Comparison of ENCODE assay signal across 8 cellular contexts in genomic region chr14:22549981-22550670, GRCh38. TPM values are rescaled to one million over a fixed set of nuclear protein-coding genes. Genes with fewer than 3 reads are reported as not detected.
A peak's percentile ranks its signal among the peaks of the same experiment; 100 is the strongest.
DNase-seq lines count a peak whose midpoint lies in the region; ATAC-seq and TF ChIP-seq lines count a peak whose summit lies in the region.

No MANE protein-coding gene starts in this region.

- in situ Hi-C loops in IMR-90 (cut with MboI; ENCODE audit: low sequenced_read_pairs) = loop anchor here (10.0 to 25.0 kb wide), 3 partner anchors 215 to 762 kb away; partner anchors contain the start of genes BCL2L2, OXA1L, PABPN1 and PPP1R3E

- TF ChIP-seq POLR2A in IMR-90 (IDR thresholded peaks at IDR 0.05; ENCODE audit: low read depth, low read length) = no peak

- peak overlapping the region; percentile 55; the same call in 1 of the 2 replicates for H2BK20ac ChIP-seq in IMR-90 (ENCODE audit: low read depth, low read length)

- H2BK120ac ChIP-seq in IMR-90 (ENCODE audit: low read depth, low read length) = peak overlapping the region; percentile 59; the same call in 1 of the 2 replicates

- POLR2A ChIA-PET in IMR-90 (lab: Charles Lee; ENCODE audit: unreplicated experiment) = interaction anchor here (0.5 kb wide), 1 partner anchor 269 kb away, joined by 7 read pairs; no protein-coding TSS in a partner anchor

- DNase-seq in CD1c-positive myeloid dendritic cell (ENCODE audit: extremely low spot score) (peak; percentile 30), GM20000 (ENCODE audit: low spot score) (peak; percentile 64), IMR-90 (peak; percentile 63), activated T-cell treated with anti-CD3 and anti-CD28 coated beads for 48 hours (ENCODE audit: low read depth) (peak; percentile 62), myocyte (ENCODE audit: low read depth) (peak; percentile 52), NCI-H1417 (lab: John Stamatoyannopoulos, UW) (no peak), LoVo (ENCODE audit: low spot score) (no peak), RKO (ENCODE audit: low spot score) (no peak)

- peaks cover 4% of the 10 kb centered on the region; the same call in 1 of the 2 replicates for H3K27me3 ChIP-seq in IMR-90 (ENCODE audit: control insufficient read depth, insufficient read depth, low read length)

- TF ChIP-seq CTCF in GM20000 (IDR thresholded peaks at IDR 0.05; ENCODE audit: extremely low read depth, missing control alignments) = no peak
- no peak for TF ChIP-seq CTCF in IMR-90 (conservative IDR thresholded peaks at IDR 0.05; ENCODE audit: low read depth, low read length)

- no TSS peak for BruUV-seq in IMR-90 (replicated peaks; lab: Mats Ljungman, UMichigan)

- H3K4me1 ChIP-seq in IMR-90 (ENCODE audit: control insufficient read depth, insufficient read depth, low read length) = peaks cover 24% of the 10 kb centered on the region

- peak overlapping the region; percentile 37; the same call in 1 of the 2 replicates for H3K14ac ChIP-seq in IMR-90 (replicated peaks; ENCODE audit: low read depth, low read length)

- no peak overlapping the region for H2BK5ac ChIP-seq in IMR-90 (ENCODE audit: low read depth, low read length, poor library complexity, severe bottlenecking)

- no peaks in the 10 kb centered on the region for H3K79me1 ChIP-seq in IMR-90 (ENCODE audit: low read depth in 1 of 2, low read length in 2 of 2)

- H3K4me3 ChIP-seq in IMR-90 (ENCODE audit: insufficient read depth, low read depth, low read length) = no peak overlapping the region

- CTCF ChIA-PET in IMR-90 (lab: Yijun Ruan, JAX) = interaction anchor here (0.5 to 1.1 kb wide), 3 partner anchors 12 to 323 kb away, joined by 3 to 4 read pairs (median 3); no protein-coding TSS in a partner anchor

- no peaks in the 10 kb centered on the region for H3K9me3 ChIP-seq in IMR-90 (ENCODE audit: control insufficient read depth, insufficient read depth, low read length)

- H4K20me1 ChIP-seq in IMR-90 (ENCODE audit: insufficient read depth, low read length) = no peaks in the 10 kb centered on the region

- no peak overlapping the region for H3K4me2 ChIP-seq in IMR-90 (ENCODE audit: low read depth, low read length)

- no peak overlapping the region for H4K5ac ChIP-seq in IMR-90 (ENCODE audit: low read depth, low read length)

- no peaks in the 10 kb centered on the region for H3K36me3 ChIP-seq in IMR-90 (ENCODE audit: control insufficient read depth, insufficient read depth, low read length)

- peak overlapping the region; percentile 52 for H2AK5ac ChIP-seq in IMR-90 (ENCODE audit: low read depth, low read length)

- peak overlapping the region; percentile 75 for H3K4ac ChIP-seq in IMR-90 (ENCODE audit: low read depth, low read length)

- peak overlapping the region; percentile 19; the same call in 1 of the 2 replicates for H3K18ac ChIP-seq in IMR-90 (ENCODE audit: low read depth, low read length)

- intact Hi-C loops in IMR-90 (cut with micrococcal nuclease) = loop anchor here (10.0 kb wide), 2 partner anchors 235 to 755 kb away; partner anchors contain the start of genes BCL2L2 and PPP1R3E

- H4K8ac ChIP-seq in IMR-90 (ENCODE audit: low read depth in 2 of 2, low read length in 2 of 2) = peak overlapping the region in 1 of 2 experiments; percentile 5; a peak in 1 of 4 replicates

- dilution Hi-C loops in IMR-90 (cut with HindIII; ENCODE audit: low sequenced_read_pairs, unreplicated experiment) = no loop called here

- peak overlapping the region; percentile 15; the same call in 1 of the 3 replicates for H2BK15ac ChIP-seq in IMR-90 (ENCODE audit: low read depth, low read length)

- peak overlapping the region; percentile 16 for H2AFZ ChIP-seq in IMR-90 (replicated peaks; ENCODE audit: low read length, poor library complexity)

- H3K23ac ChIP-seq in IMR-90 (ENCODE audit: low read depth, low read length) = 0 out of 2 replicates have a peak overlapping the region, but pooled peaks have one; percentile 11

- WGBS in IMR-90 (ENCODE audit: extremely low coverage in 2 of 2, insufficient read length in 1 of 2), 2 experiments = no CpG with 5 or more reads among the region's 11 CpGs

- no peak overlapping the region for H3K27ac ChIP-seq in IMR-90 (ENCODE audit: insufficient read depth, low read length)

- H2AK9ac ChIP-seq in IMR-90 (replicated peaks; ENCODE audit: low read depth, low read length, poor library complexity) = peak overlapping the region; percentile 84

- no peak for TF ChIP-seq RAD21 in IMR-90 (IDR thresholded peaks at IDR 0.05; ENCODE audit: low read length)

- H3K9me1 ChIP-seq in IMR-90 (ENCODE audit: insufficient read depth, low read length) = peaks cover 37% of the 10 kb centered on the region

- 0 out of 2 replicates have a peak overlapping the region, but pooled peaks have one; percentile 38 for H4K91ac ChIP-seq in IMR-90 (ENCODE audit: insufficient read depth, low read depth, low read length)

- H3K56ac ChIP-seq in IMR-90 (ENCODE audit: extremely low read depth, insufficient read depth, low read length) = no peak overlapping the region

- no peak overlapping the region for H3K9ac ChIP-seq in IMR-90 (ENCODE audit: low read depth, low read length)

- no peak; the same call in 1 of the 2 replicates for ATAC-seq in IMR-90 (ENCODE audit: low read depth)

TF ChIP-seq in IMR-90, 13 proteins besides CTCF, POLR2A, EP300 and RAD21:
- no peak for TF ChIP-seq FOS (IDR thresholded peaks at IDR 0.05; ENCODE audit: low read depth, low read length)
- TF ChIP-seq BHLHE40 (IDR thresholded peaks at IDR 0.05; ENCODE audit: low read depth, low read length) = no peak
- TF ChIP-seq NFE2L2 (IDR thresholded peaks at IDR 0.05; ENCODE audit: low read depth, low read length) = no peak
- no peak for TF ChIP-seq ELK1 (IDR thresholded peaks at IDR 0.05; ENCODE audit: borderline replicate concordance, low read depth, low read length)
- TF ChIP-seq RCOR1 (IDR thresholded peaks at IDR 0.05; ENCODE audit: insufficient replicate concordance, low read length) = no peak
- no peak for TF ChIP-seq MAZ (IDR thresholded peaks at IDR 0.05; ENCODE audit: borderline replicate concordance, low read depth, low read length)
- no peak for TF ChIP-seq RFX5 (IDR thresholded peaks at IDR 0.05; ENCODE audit: low read depth, low read length)
- no peak for TF ChIP-seq CHD1 (IDR thresholded peaks at IDR 0.05; ENCODE audit: low read depth, low read length)
- no peak for TF ChIP-seq SMC3 (IDR thresholded peaks at IDR 0.05; ENCODE audit: low read depth, low read length)
- TF ChIP-seq MXI1 (IDR thresholded peaks at IDR 0.05; ENCODE audit: borderline replicate concordance, low read depth, low read length) = no peak
- no peak for TF ChIP-seq CEBPB (IDR thresholded peaks at IDR 0.05; ENCODE audit: low read depth, low read length)
- TF ChIP-seq MAFK (IDR thresholded peaks at IDR 0.05; ENCODE audit: low read depth, low read length) = no peak
- TF ChIP-seq USF2 (IDR thresholded peaks at IDR 0.05; ENCODE audit: low read depth, low read length) = no peak

RNA-seq across cellular contexts. Expression of gene DAD1, which starts 38.9 kb away (rescaled TPM):
- total RNA-seq in IMR-90 (2012; rRNA removed) (396 and 449 TPM in 2 replicates), myocyte (269 and 398 TPM in 2 replicates)
- 448 and 496 TPM in 2 replicates for polyA plus RNA-seq in IMR-90 (2012; rRNA removed)
- 412 and 479 TPM in 2 replicates for polyA plus RNA-seq in IMR-90 (2012; cell fraction: cytosol; rRNA removed)
- polyA plus RNA-seq in IMR-90 (2012; cell fraction: nucleus; rRNA removed; ENCODE audit: low replicate concordance) = 92.7 and 197 TPM in 2 replicates
- polyA plus RNA-seq in myocyte (2012) = 450 TPM

RNA-seq across cellular contexts. Expression of gene ABHD4, which starts 48.0 kb away (rescaled TPM):
- 5.0 and 5.3 TPM in 2 replicates for total RNA-seq in IMR-90 (2012; rRNA removed)
- 21.8 and 22.0 TPM in 2 replicates for polyA plus RNA-seq in IMR-90 (2012; rRNA removed)
- polyA plus RNA-seq in IMR-90 (2012; cell fraction: cytosol; rRNA removed) = 13.3 and 23.6 TPM in 2 replicates
- 22.2 and 25.4 TPM in 2 replicates for polyA plus RNA-seq in IMR-90 (2012; cell fraction: nucleus; rRNA removed; ENCODE audit: low replicate concordance)
- 28.5 and 33.2 TPM in 2 replicates for total RNA-seq in myocyte
- 110 TPM for polyA plus RNA-seq in myocyte (2012)

Comparison
In these comparisons a context has a peak if more than half of its experiments do, and no peak if none do; other contexts are left out.
1. DNase-seq: peak in CD1c-positive myeloid dendritic cell (single experiment), GM20000 (single experiment), IMR-90 (single experiment), activated T-cell treated with anti-CD3 and anti-CD28 coated beads for 48 hours (single experiment) and myocyte (single experiment); none in NCI-H1417 (0 of 3), LoVo (single experiment) and RKO (single experiment).